Comparison of ENCODE assay signal across 2 cellular contexts in genomic region chr12:47700263-47700662, GRCh38.
A peak's percentile ranks its signal among the peaks of the same experiment; 100 is the strongest.
TF ChIP-seq lines count a peak whose summit lies in the region.

No MANE protein-coding gene starts in this region.

TF ChIP-seq in IMR-90, 13 proteins besides CTCF, POLR2A, EP300 and RAD21:
- no peak for TF ChIP-seq MAZ (IDR thresholded peaks at IDR 0.05; ENCODE audit: borderline replicate concordance, low read depth, low read length)
- no peak for TF ChIP-seq NFE2L2 (IDR thresholded peaks at IDR 0.05; ENCODE audit: low read depth, low read length)
- TF ChIP-seq CEBPB (IDR thresholded peaks at IDR 0.05; ENCODE audit: low read depth, low read length): peak; percentile 60

TF ChIP-seq in K562, 482 proteins besides CTCF, POLR2A, EP300 and RAD21:
- TF ChIP-seq ZNF449 (CRISPR knock-in tag; IDR thresholded peaks at IDR 0.05): no peak
- TF ChIP-seq ZNF384 (IDR thresholded peaks at IDR 0.05; ENCODE audit: low read depth, low read length): no peak
- no peak for TF ChIP-seq ZBTB1 (CRISPR knock-in tag; IDR thresholded peaks at IDR 0.05; ENCODE audit: borderline replicate concordance, low read depth)
- TF ChIP-seq BRCA1 (IDR thresholded peaks at IDR 0.05): no peak
- TF ChIP-seq BRCA1 (CRISPR knock-in tag; IDR thresholded peaks at IDR 0.05): no peak
- TF ChIP-seq SAFB2 (IDR thresholded peaks at IDR 0.05; ENCODE audit: borderline replicate concordance, low read depth, low read length, severe bottlenecking): no peak
- TF ChIP-seq MAZ (CRISPR knock-in tag; conservative IDR thresholded peaks at IDR 0.05 in 1 of 2, IDR thresholded peaks at IDR 0.05 in 1 of 2): no peak
- no peak for TF ChIP-seq ZNF707 (CRISPR knock-in tag; conservative IDR thresholded peaks at IDR 0.05)
- TF ChIP-seq, protein P1, sequence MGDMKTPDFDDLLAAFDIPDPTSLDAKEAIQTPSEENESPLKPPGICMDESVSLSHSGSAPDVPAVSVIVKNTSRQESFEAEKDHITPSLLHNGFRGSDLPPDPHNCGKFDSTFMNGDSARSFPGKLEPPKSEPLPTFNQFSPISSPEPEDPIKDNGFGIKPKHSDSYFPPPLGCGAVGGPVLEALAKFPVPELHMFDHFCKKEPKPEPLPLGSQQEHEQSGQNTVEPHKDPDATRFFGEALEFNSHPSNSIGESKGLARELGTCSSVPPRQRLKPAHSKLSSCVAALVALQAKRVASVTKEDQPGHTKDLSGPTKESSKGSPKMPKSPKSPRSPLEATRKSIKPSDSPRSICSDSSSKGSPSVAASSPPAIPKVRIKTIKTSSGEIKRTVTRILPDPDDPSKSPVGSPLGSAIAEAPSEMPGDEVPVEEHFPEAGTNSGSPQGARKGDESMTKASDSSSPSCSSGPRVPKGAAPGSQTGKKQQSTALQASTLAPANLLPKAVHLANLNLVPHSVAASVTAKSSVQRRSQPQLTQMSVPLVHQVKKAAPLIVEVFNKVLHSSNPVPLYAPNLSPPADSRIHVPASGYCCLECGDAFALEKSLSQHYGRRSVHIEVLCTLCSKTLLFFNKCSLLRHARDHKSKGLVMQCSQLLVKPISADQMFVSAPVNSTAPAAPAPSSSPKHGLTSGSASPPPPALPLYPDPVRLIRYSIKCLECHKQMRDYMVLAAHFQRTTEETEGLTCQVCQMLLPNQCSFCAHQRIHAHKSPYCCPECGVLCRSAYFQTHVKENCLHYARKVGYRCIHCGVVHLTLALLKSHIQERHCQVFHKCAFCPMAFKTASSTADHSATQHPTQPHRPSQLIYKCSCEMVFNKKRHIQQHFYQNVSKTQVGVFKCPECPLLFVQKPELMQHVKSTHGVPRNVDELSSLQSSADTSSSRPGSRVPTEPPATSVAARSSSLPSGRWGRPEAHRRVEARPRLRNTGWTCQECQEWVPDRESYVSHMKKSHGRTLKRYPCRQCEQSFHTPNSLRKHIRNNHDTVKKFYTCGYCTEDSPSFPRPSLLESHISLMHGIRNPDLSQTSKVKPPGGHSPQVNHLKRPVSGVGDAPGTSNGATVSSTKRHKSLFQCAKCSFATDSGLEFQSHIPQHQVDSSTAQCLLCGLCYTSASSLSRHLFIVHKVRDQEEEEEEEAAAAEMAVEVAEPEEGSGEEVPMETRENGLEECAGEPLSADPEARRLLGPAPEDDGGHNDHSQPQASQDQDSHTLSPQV (IDR thresholded peaks at IDR 0.05): no peak
- TF ChIP-seq CEBPG (CRISPR knock-in tag; IDR thresholded peaks at IDR 0.05): no peak
- TF ChIP-seq CEBPG (tag; conservative IDR thresholded peaks at IDR 0.05 in 1 of 2, IDR thresholded peaks at IDR 0.05 in 1 of 2): peak in 1 of 2 experiments; percentile 83; a peak in 2 of 4 replicates
- TF ChIP-seq FOXJ2 (tag; IDR thresholded peaks at IDR 0.05): no peak
- no peak for TF ChIP-seq RBM39 (optimal IDR thresholded peaks at IDR 0.05; ENCODE audit: low read depth, low read length)
- TF ChIP-seq ZNF586 (CRISPR knock-in tag; conservative IDR thresholded peaks at IDR 0.05): no peak
- TF ChIP-seq ZNF551 (CRISPR knock-in tag; IDR thresholded peaks at IDR 0.05): no peak
- TF ChIP-seq CEBPB (tag; IDR thresholded peaks at IDR 0.05): peak; percentile 83
